23 cellular contexts compared by ENCODE assay signal in genomic region chr17:50292465-50292864, GRCh38. TPM values are rescaled to one million over a fixed set of nuclear protein-coding genes. Genes with fewer than 3 reads are reported as not detected.
DNase-seq lines count a peak whose midpoint lies in the region; ATAC-seq and TF ChIP-seq lines count a peak whose summit lies in the region.
"Had no signal": no experiment of that assay in that cellular context is flagged by ENCODE, and none has a peak within 500 bp of the region (broad histone marks: within the 10 kb centered on the region; RNA-seq: fewer than 3 reads in every experiment).

No MANE protein-coding gene starts in this region.

- H3K9me2 ChIP-seq in MM.1S (replicated peaks; ENCODE audit: insufficient read depth, low read length): no peaks in the 10 kb centered on the region
- H3K9me2 ChIP-seq: SK-N-SH had no signal

- H2AFZ ChIP-seq in MM.1S (ENCODE audit: low read length): no peak overlapping the region

- H3K36me3 Mint-ChIP-seq in T-helper 1 cell treated with Interleukin-12 subunit alpha and Interleukin-12 subunit beta and Interleukin-4 antibody, amounts not matched to agents 30 μg/mL and 1 μg/mL, for 36 hours (ENCODE audit: low read depth): no peaks in the 10 kb centered on the region
- H3K36me3 Mint-ChIP-seq: CD4-positive, alpha-beta memory T cell had no signal

- no peak overlapping the region for H3K4me2 ChIP-seq in MM.1S (ENCODE audit: low read depth, low read length)
- H3K4me2 ChIP-seq: SK-N-SH had no signal

- H3K36me3 ChIP-seq in adipocyte (ENCODE audit: control insufficient read depth, insufficient read depth, low read length, severe bottlenecking) (no peaks in the 10 kb centered on the region), MM.1S (replicated peaks; ENCODE audit: insufficient read depth, low read length) (no peaks in the 10 kb centered on the region)
- H3K36me3 ChIP-seq: BLaER1 treated with 17β-estradiol and CSF1 and Interleukin-3, amounts not matched to agents 10 nM and 100 nM had no signal

- H3K9me3 ChIP-seq in adipocyte (ENCODE audit: control insufficient read depth, low read length) (no peaks in the 10 kb centered on the region), MM.1S (replicated peaks; ENCODE audit: insufficient read depth, low read length) (no peaks in the 10 kb centered on the region)
- H3K9me3 ChIP-seq: BLaER1 treated with 17β-estradiol and CSF1 and Interleukin-3, amounts not matched to agents 10 nM and 100 nM; Caco-2; SK-N-SH had no signal

- ATAC-seq in GM21786 (IDR thresholded peaks at IDR 0.05; ENCODE audit: unreplicated experiment): no peak

- DNase-seq in T-helper 1 cell: no peak
- DNase-seq in adipocyte (ENCODE audit: low read depth): peak; percentile 57
- peak; percentile 86 for DNase-seq in fibroblast of villous mesenchyme (ENCODE audit: low read depth)
- DNase-seq in MM.1S: no peak
- no peak for DNase-seq in HuH-7 (ENCODE audit: low spot score)
- no peak for DNase-seq in NCI-H748 (lab: John Stamatoyannopoulos, UW; ENCODE audit: unreplicated experiment)
- DNase-seq: ACHN; Caco-2; CD4-positive, alpha-beta memory T cell; DMS 273 treated with DMSO at 0.1 percent for 48 hours; DMS79 treated with DMSO at 0.1 percent for 48 hours; KBM-7; NCI-H1092 treated with DMSO at 0.1 percent for 48 hours; NCI-H1436 treated with DMSO at 0.1 percent for 48 hours; NCI-H1930; NCI-H510A; NCI-H748 treated with DMSO at 0.1 percent for 48 hours; SHP77 treated with DMSO at 0.1 percent for 48 hours; SK-N-SH had no signal

- H3K9ac ChIP-seq in adipocyte (ENCODE audit: low read length) (no peak overlapping the region), MM.1S (ENCODE audit: low read length) (no peak overlapping the region)
- H3K9ac ChIP-seq: BLaER1 treated with 17β-estradiol and CSF1 and Interleukin-3, amounts not matched to agents 10 nM and 100 nM; SK-N-SH had no signal

- TF ChIP-seq CTCF in fibroblast of villous mesenchyme (IDR thresholded peaks at IDR 0.05; ENCODE audit: insufficient read depth, low read depth, low read length) (no peak), MM.1S (IDR thresholded peaks at IDR 0.05; ENCODE audit: low read length) (no peak)

- H3K4me1 Mint-ChIP-seq in T-helper 1 cell treated with Interleukin-12 subunit alpha and Interleukin-12 subunit beta and Interleukin-4 antibody, amounts not matched to agents 30 μg/mL and 1 μg/mL, for 36 hours (ENCODE audit: low read depth): peaks cover 29% of the 10 kb centered on the region
- H3K4me1 Mint-ChIP-seq: CD4-positive, alpha-beta memory T cell had no signal

- H3K4me3 ChIP-seq in adipocyte (ENCODE audit: low read length) (no peak overlapping the region), fibroblast of villous mesenchyme (ENCODE audit: low read depth, low read length) (no peak overlapping the region), MM.1S (ENCODE audit: low read length) (no peak overlapping the region)
- H3K4me3 ChIP-seq: BLaER1 treated with 17β-estradiol and CSF1 and Interleukin-3, amounts not matched to agents 10 nM and 100 nM had no signal

- no peaks in the 10 kb centered on the region for H3K9me3 Mint-ChIP-seq in T-helper 1 cell treated with Interleukin-12 subunit alpha and Interleukin-12 subunit beta and Interleukin-4 antibody, amounts not matched to agents 30 μg/mL and 1 μg/mL, for 36 hours
- H3K9me3 Mint-ChIP-seq: CD4-positive, alpha-beta memory T cell had no signal

- peak overlapping the region; percentile 43 for H3K27ac Mint-ChIP-seq in T-helper 1 cell treated with Interleukin-12 subunit alpha and Interleukin-12 subunit beta and Interleukin-4 antibody, amounts not matched to agents 30 μg/mL and 1 μg/mL, for 36 hours
- H3K27ac Mint-ChIP-seq: CD4-positive, alpha-beta memory T cell had no signal

- no peaks in the 10 kb centered on the region for H3K27me3 ChIP-seq in adipocyte (replicated peaks; ENCODE audit: control insufficient read depth, insufficient read depth, low read length)
- no peaks in the 10 kb centered on the region for H3K27me3 ChIP-seq in MM.1S (replicated peaks; ENCODE audit: insufficient read depth, low read length)

- no peaks in the 10 kb centered on the region for H3F3A ChIP-seq in MM.1S (ENCODE audit: insufficient read depth, low read length)

- H3K27ac ChIP-seq in MM.1S (ENCODE audit: low read length): no peak overlapping the region
- H3K27ac ChIP-seq: 22Rv1 had no signal

- H4K20me1 ChIP-seq in MM.1S (ENCODE audit: insufficient read depth, low read length): no peaks in the 10 kb centered on the region
- H4K20me1 ChIP-seq: BLaER1 treated with 17β-estradiol and CSF1 and Interleukin-3, amounts not matched to agents 10 nM and 100 nM had no signal

- H3K4me1 ChIP-seq in adipocyte (ENCODE audit: control insufficient read depth, insufficient read depth, low read length) (peaks cover 40% of the 10 kb centered on the region), MM.1S (ENCODE audit: low read length) (no peaks in the 10 kb centered on the region)
- H3K4me1 ChIP-seq: Caco-2 had no signal

- H3K4me3 Mint-ChIP-seq in T-helper 1 cell treated with Interleukin-12 subunit alpha and Interleukin-12 subunit beta and Interleukin-4 antibody, amounts not matched to agents 30 μg/mL and 1 μg/mL, for 36 hours: no peak overlapping the region
- H3K4me3 Mint-ChIP-seq: CD4-positive, alpha-beta memory T cell had no signal

- H3K79me2 ChIP-seq in MM.1S (ENCODE audit: low read length): no peaks in the 10 kb centered on the region

- no peaks in the 10 kb centered on the region for H3K27me3 Mint-ChIP-seq in T-helper 1 cell treated with Interleukin-12 subunit alpha and Interleukin-12 subunit beta and Interleukin-4 antibody, amounts not matched to agents 30 μg/mL and 1 μg/mL, for 36 hours (ENCODE audit: low read depth)

RNA-seq across cellular contexts. Expression of gene TMEM92, which starts 18.2 kb away (rescaled TPM):
- total RNA-seq in fibroblast of villous mesenchyme: under 0.01 TPM in 1 of 2 replicates, not detected in the other
- total RNA-seq: CD4-positive, alpha-beta memory T cell had no signal

RNA-seq across cellular contexts. Expression of gene XYLT2, which starts 53.5 kb away (rescaled TPM):
- 53.5 and 60.5 TPM in 2 replicates for total RNA-seq in fibroblast of villous mesenchyme

Comparison
In these comparisons a context has a peak if more than half of its experiments do, and no peak if none do; other contexts are left out.
1. DNase-seq: peak in adipocyte (single experiment) and fibroblast of villous mesenchyme (single experiment); none in T-helper 1 cell (0 of 5), MM.1S (single experiment), HuH-7 (single experiment) and NCI-H748 (single experiment).